Comparison of ENCODE assay signal across 12 cellular contexts in genomic region chr1:17207540-17207939, GRCh38. TPM values are rescaled to one million over a fixed set of nuclear protein-coding genes. Genes with fewer than 3 reads are reported as not detected.
DNase-seq lines count a peak whose midpoint lies in the region; ATAC-seq and TF ChIP-seq lines count a peak whose summit lies in the region.
"Had no signal": no experiment of that assay in that cellular context is flagged by ENCODE, and none has a peak within 500 bp of the region (broad histone marks: within the 10 kb centered on the region; RNA-seq: fewer than 3 reads in every experiment).

No MANE protein-coding gene starts in this region.

- ATAC-seq in HG03378 (IDR thresholded peaks at IDR 0.05; ENCODE audit: unreplicated experiment) = peak; percentile 7
- ATAC-seq in mucosa of descending colon = peak; percentile 24
- no peak for ATAC-seq in GM18520 (IDR thresholded peaks at IDR 0.05; ENCODE audit: unreplicated experiment)
- ATAC-seq: gastroesophageal sphincter had no signal

- H3K4me3 ChIP-seq in mucosa of descending colon = no peak overlapping the region
- H3K4me3 ChIP-seq: gastroesophageal sphincter, psoas muscle had no signal

- TF ChIP-seq CTCF in mucosa of descending colon (IDR thresholded peaks at IDR 0.05) = no peak
- TF ChIP-seq CTCF in GM13976 (IDR thresholded peaks at IDR 0.05; ENCODE audit: borderline replicate concordance, control extremely low read depth, extremely low read depth, insufficient read depth, missing control alignments) = no peak

- no peaks in the 10 kb centered on the region for H3K9me3 ChIP-seq in mucosa of descending colon
- H3K9me3 ChIP-seq: gastroesophageal sphincter, psoas muscle had no signal

- H3K4me1 ChIP-seq in mucosa of descending colon (ENCODE audit: low read depth) = no peaks in the 10 kb centered on the region
- H3K4me1 ChIP-seq: gastroesophageal sphincter, psoas muscle had no signal

- no peaks in the 10 kb centered on the region for H3K36me3 ChIP-seq in mucosa of descending colon (ENCODE audit: low read depth)
- H3K36me3 ChIP-seq: gastroesophageal sphincter had no signal

- in situ Hi-C loops in GM13976 (cut with MboI; ENCODE audit: low sequenced_read_pairs, unreplicated experiment) = no loop called here

- intact Hi-C loops in mucosa of descending colon (cut with DNase I, micrococcal nuclease) = no loop called here

- DNase-seq in GDM1 (lab: John Stamatoyannopoulos, UW) (peak; percentile 42), SKM-1 treated with dmso at 0.1 percent for 144 hours (lab: John Stamatoyannopoulos, UW; ENCODE audit: unreplicated experiment) (peak; percentile 32), mucosa of descending colon (peak in 1 of 3 donors; percentile 16), superior temporal gyrus (ENCODE audit: extremely low spot score) (no peak), GM13976 (ENCODE audit: low spot score) (no peak)
- DNase-seq in effector CD8-positive, alpha-beta T cell (lab: John Stamatoyannopoulos, UW) = no peak

RNA-seq across cellular contexts. Expression of gene PADI1, which starts 2.6 kb away (rescaled TPM):
- total RNA-seq in mucosa of descending colon = under 1 TPM; 0.25 to 0.65 (median 0.38) TPM
- total RNA-seq: psoas muscle had no signal

RNA-seq across cellular contexts. Expression of gene PADI3, which starts 41.4 kb away (rescaled TPM):
- total RNA-seq in mucosa of descending colon = under 1 TPM in 2 of 3 donors, not detected in 1; 0.09 to 0.17 TPM
- total RNA-seq: dermis blood vessel endothelial cell, liver had no signal

Comparison
In these comparisons a context has a peak if more than half of its experiments do, and no peak if none do; other contexts are left out.
1. DNase-seq: peak in GDM1 (single experiment) and SKM-1 treated with dmso at 0.1 percent for 144 hours (single experiment); none in superior temporal gyrus (single experiment), effector CD8-positive, alpha-beta T cell (single experiment) and GM13976 (single experiment).